ENCODE assay signal across 10 cellular contexts in genomic region chr12:26402648-26403047, GRCh38.
DNase-seq lines count a peak whose midpoint lies in the region; ATAC-seq and TF ChIP-seq lines count a peak whose summit lies in the region.
"Had no signal": no experiment of that assay in that cellular context is flagged by ENCODE, and none has a peak within 500 bp of the region (broad histone marks: within the 10 kb centered on the region; RNA-seq: fewer than 3 reads in every experiment).

No MANE protein-coding gene starts in this region.

- no peaks in the 10 kb centered on the region for H3K4me1 Mint-ChIP-seq in activated naive CD8-positive, alpha-beta T cell treated with anti-CD3 and anti-CD28 coated beads, Interleukin-2, amount 50 U/mL, for 24 hours
- H3K4me1 Mint-ChIP-seq in activated naive CD8-positive, alpha-beta T cell treated with anti-CD3 and anti-CD28 coated beads for 36 hours = no peaks in the 10 kb centered on the region

- H3K4me3 Mint-ChIP-seq in activated naive CD8-positive, alpha-beta T cell treated with anti-CD3 and anti-CD28 coated beads, Interleukin-2, amount 50 U/mL, for 24 hours = no peak overlapping the region
- no peak overlapping the region for H3K4me3 Mint-ChIP-seq in activated naive CD8-positive, alpha-beta T cell treated with anti-CD3 and anti-CD28 coated beads for 36 hours
- H3K4me3 Mint-ChIP-seq: effector memory CD8-positive, alpha-beta T cell had no signal

- peak; percentile 19 for TF ChIP-seq CTCF in upper lobe of right lung (IDR thresholded peaks at IDR 0.05)

- no peaks in the 10 kb centered on the region for H3K9me3 Mint-ChIP-seq in activated naive CD8-positive, alpha-beta T cell treated with anti-CD3 and anti-CD28 coated beads, Interleukin-2, amount 50 U/mL, for 24 hours
- no peaks in the 10 kb centered on the region for H3K9me3 Mint-ChIP-seq in activated naive CD8-positive, alpha-beta T cell treated with anti-CD3 and anti-CD28 coated beads for 36 hours
- H3K9me3 Mint-ChIP-seq: effector memory CD8-positive, alpha-beta T cell had no signal

- H3K27ac ChIP-seq in upper lobe of right lung = no peak overlapping the region

- H3K4me1 ChIP-seq in upper lobe of right lung = no peaks in the 10 kb centered on the region

- no peaks in the 10 kb centered on the region for H3K9me3 ChIP-seq in upper lobe of right lung

- no peaks in the 10 kb centered on the region for H3K27me3 ChIP-seq in upper lobe of right lung

- no peak for DNase-seq in activated naive CD8-positive, alpha-beta T cell treated with anti-CD3 and anti-CD28 coated beads, Interleukin-2, amount 50 U/mL, for 24 hours
- no peak for DNase-seq in activated naive CD8-positive, alpha-beta T cell treated with anti-CD3 and anti-CD28 coated beads for 36 hours
- DNase-seq in RPMI7951 (ENCODE audit: low read depth) = peak; percentile 3
- DNase-seq in iris pigment epithelial cell (ENCODE audit: low read depth) = peak; percentile 3
- no peak for DNase-seq in upper lobe of right lung
- DNase-seq in KG1 (lab: John Stamatoyannopoulos, UW) = no peak
- DNase-seq in T-helper 1 cell = no peak
- no peak for DNase-seq in activated CD4-positive, alpha-beta T cell treated with anti-CD3 and anti-CD28 coated beads, Interleukin-2, amount 50 U/mL, for 48 hours
- DNase-seq: effector memory CD8-positive, alpha-beta T cell; NK-92 treated with Interleukin-12 subunit alpha and Interleukin-12 subunit beta, amount 100 ng/mL, for 24 hours had no signal

- intact Hi-C loops in upper lobe of right lung (cut with DNase I) = no loop called here

- peak; percentile 28 for ATAC-seq in activated naive CD8-positive, alpha-beta T cell treated with anti-CD3 and anti-CD28 coated beads, Interleukin-2, amount 50 U/mL, for 24 hours
- peak; percentile 81 for ATAC-seq in upper lobe of right lung
- ATAC-seq: effector memory CD8-positive, alpha-beta T cell had no signal

- peaks cover 3% of the 10 kb centered on the region for H3K36me3 Mint-ChIP-seq in activated naive CD8-positive, alpha-beta T cell treated with anti-CD3 and anti-CD28 coated beads, Interleukin-2, amount 50 U/mL, for 24 hours (ENCODE audit: low read depth)
- peaks cover 1% of the 10 kb centered on the region for H3K36me3 Mint-ChIP-seq in activated naive CD8-positive, alpha-beta T cell treated with anti-CD3 and anti-CD28 coated beads for 36 hours

- peaks cover 11% of the 10 kb centered on the region for H3K36me3 ChIP-seq in upper lobe of right lung

- no peak overlapping the region for H3K4me3 ChIP-seq in upper lobe of right lung

- H3K27ac Mint-ChIP-seq in activated naive CD8-positive, alpha-beta T cell treated with anti-CD3 and anti-CD28 coated beads, Interleukin-2, amount 50 U/mL, for 24 hours = no peak overlapping the region
- no peak overlapping the region for H3K27ac Mint-ChIP-seq in activated naive CD8-positive, alpha-beta T cell treated with anti-CD3 and anti-CD28 coated beads for 36 hours
- H3K27ac Mint-ChIP-seq: effector memory CD8-positive, alpha-beta T cell had no signal

- H3K27me3 Mint-ChIP-seq in activated naive CD8-positive, alpha-beta T cell treated with anti-CD3 and anti-CD28 coated beads, Interleukin-2, amount 50 U/mL, for 24 hours = no peaks in the 10 kb centered on the region
- no peaks in the 10 kb centered on the region for H3K27me3 Mint-ChIP-seq in activated naive CD8-positive, alpha-beta T cell treated with anti-CD3 and anti-CD28 coated beads for 36 hours
- H3K27me3 Mint-ChIP-seq: effector memory CD8-positive, alpha-beta T cell had no signal

Comparison
In these comparisons a context has a peak if more than half of its experiments do, and no peak if none do; other contexts are left out.
1. DNase-seq: peak in RPMI7951 (single experiment) and iris pigment epithelial cell (single experiment); none in activated naive CD8-positive, alpha-beta T cell treated with anti-CD3 and anti-CD28 coated beads, Interleukin-2, amount 50 U/mL, for 24 hours (single experiment), activated naive CD8-positive, alpha-beta T cell treated with anti-CD3 and anti-CD28 coated beads for 36 hours (single experiment), upper lobe of right lung (single experiment), KG1 (single experiment), T-helper 1 cell (0 of 5) and activated CD4-positive, alpha-beta T cell treated with anti-CD3 and anti-CD28 coated beads, Interleukin-2, amount 50 U/mL, for 48 hours (0 of 2).